Comparison of ENCODE assay signal across 19 cellular contexts in the genomic region with DNA sequence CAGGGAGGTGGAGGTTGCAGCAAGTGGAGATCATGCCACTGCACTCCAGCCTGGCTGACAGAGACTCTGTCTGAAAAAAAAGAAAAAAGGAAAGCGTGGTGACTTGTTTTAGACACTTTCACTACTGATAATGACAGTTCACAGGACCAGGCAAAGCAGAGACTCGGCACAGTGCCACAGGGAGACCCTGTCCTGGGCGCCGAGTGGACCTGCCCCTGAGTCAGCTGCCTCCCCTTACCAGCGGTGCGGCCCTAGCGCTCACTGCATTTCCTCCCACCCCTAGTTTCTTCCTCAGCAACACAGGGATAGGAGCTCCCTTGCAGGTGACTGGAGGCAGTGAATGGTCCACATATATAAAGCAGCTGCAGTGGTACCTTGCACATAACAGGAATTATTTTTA. TPM values are rescaled to one million over a fixed set of nuclear protein-coding genes. Genes with fewer than 3 reads are reported as not detected.
A peak's percentile ranks its signal among the peaks of the same experiment; 100 is the strongest.
DNase-seq lines count a peak whose midpoint lies in the region; ATAC-seq, FAIRE-seq and TF ChIP-seq lines count a peak whose summit lies in the region.
"Had no signal": no experiment of that assay in that cellular context is flagged by ENCODE, and none has a peak within 500 bp of the region (broad histone marks: within the 10 kb centered on the region; RNA-seq: fewer than 3 reads in every experiment).

No MANE protein-coding gene starts in this region.

- H3K27ac ChIP-seq in GM12878 (ENCODE audit: control insufficient read depth, insufficient read depth): peak overlapping the region; percentile 83
- H3K27ac ChIP-seq: BLaER1 treated with 17β-estradiol and CSF1 and Interleukin-3, amounts not matched to agents 10 nM and 100 nM; HL-60 had no signal

- no peak for TF ChIP-seq RAD21 in GM12878 (IDR thresholded peaks at IDR 0.05; ENCODE audit: insufficient read depth, low read depth, low read length)

- peak overlapping the region; percentile 13 for H3K27ac Mint-ChIP-seq in progenitor cell of endocrine pancreas
- H3K27ac Mint-ChIP-seq: CD8-positive, alpha-beta memory T cell; HFFc6 had no signal

- H3K36me3 Mint-ChIP-seq in progenitor cell of endocrine pancreas (ENCODE audit: insufficient read depth): no peaks in the 10 kb centered on the region
- H3K36me3 Mint-ChIP-seq: CD8-positive, alpha-beta memory T cell had no signal

- TF ChIP-seq POLR2A in GM12878 (IDR thresholded peaks at IDR 0.05; ENCODE audit: low read depth, low read length): no peak

- H3K4me3 ChIP-seq in GM12865 (ENCODE audit: low read depth, low read length): peak overlapping the region; percentile 13
- no peak overlapping the region for H3K4me3 ChIP-seq in GM12878
- H3K4me3 ChIP-seq: BLaER1 treated with 17β-estradiol and CSF1 and Interleukin-3, amounts not matched to agents 10 nM and 100 nM had no signal

- no peak for TF ChIP-seq EP300 in GM12878 (IDR thresholded peaks at IDR 0.05; ENCODE audit: borderline replicate concordance in 1 of 2, control insufficient read depth in 1 of 2, low read depth in 2 of 2, low read length in 2 of 2)

- CTCF ChIA-PET in GM12878 (lab: Yijun Ruan, JAX): interaction anchor here (0.8 to 1.2 kb wide), 2 partner anchors 24 to 56 kb away, joined by 3 read pairs; no protein-coding TSS in a partner anchor

- no peaks in the 10 kb centered on the region for H3K27me3 Mint-ChIP-seq in progenitor cell of endocrine pancreas

- H3K9me3 Mint-ChIP-seq in progenitor cell of endocrine pancreas (ENCODE audit: low read depth): no peaks in the 10 kb centered on the region
- H3K9me3 Mint-ChIP-seq: HFFc6 had no signal

- no peaks in the 10 kb centered on the region for H4K20me1 ChIP-seq in GM12878 (ENCODE audit: control insufficient read depth, insufficient read depth)
- H4K20me1 ChIP-seq: BLaER1 treated with 17β-estradiol and CSF1 and Interleukin-3, amounts not matched to agents 10 nM and 100 nM had no signal

- H3K4me1 Mint-ChIP-seq in progenitor cell of endocrine pancreas (ENCODE audit: low read depth): no peaks in the 10 kb centered on the region
- H3K4me1 Mint-ChIP-seq: CD8-positive, alpha-beta memory T cell had no signal

- no peak overlapping the region for H3K4me3 Mint-ChIP-seq in progenitor cell of endocrine pancreas (ENCODE audit: low read depth)
- H3K4me3 Mint-ChIP-seq: B cell; CD8-positive, alpha-beta memory T cell; HFFc6 had no signal

- peak overlapping the region; percentile 55; the same call in 1 of the 2 replicates for H3K4me2 ChIP-seq in GM12878 (ENCODE audit: control insufficient read depth, insufficient read depth)
- H3K4me2 ChIP-seq: BLaER1 treated with 17β-estradiol and CSF1 and Interleukin-3, amounts not matched to agents 10 nM and 100 nM had no signal

- H3K36me3 ChIP-seq in GM12878 (ENCODE audit: control insufficient read depth in 2 of 2, insufficient read depth in 2 of 2, low read length in 1 of 2): no peaks in the 10 kb centered on the region
- H3K36me3 ChIP-seq: BLaER1 treated with 17β-estradiol and CSF1 and Interleukin-3, amounts not matched to agents 10 nM and 100 nM had no signal

- TF ChIP-seq CTCF in GM12865 (IDR thresholded peaks at IDR 0.05; ENCODE audit: insufficient read depth, low read depth, low read length, missing control alignments) (no peak), GM12878 (IDR thresholded peaks at IDR 0.05 in 2 of 3, conservative IDR thresholded peaks at IDR 0.05 in 1 of 3; ENCODE audit: control insufficient read depth in 2 of 3, extremely low read depth in 1 of 3, insufficient read depth in 1 of 3, low read depth in 3 of 3, low read length in 3 of 3) (no peak), progenitor cell of endocrine pancreas (IDR thresholded peaks at IDR 0.05; ENCODE audit: unreplicated experiment) (no peak)

- peaks cover 2% of the 10 kb centered on the region; the same call in 1 of the 3 replicates for H3K9me3 ChIP-seq in GM12878 (replicated peaks; ENCODE audit: control insufficient read depth, insufficient read depth, low read length)
- H3K9me3 ChIP-seq: BLaER1 treated with 17β-estradiol and CSF1 and Interleukin-3, amounts not matched to agents 10 nM and 100 nM had no signal

- H2AFZ ChIP-seq in GM12878 (ENCODE audit: control insufficient read depth, low read depth, low read length): peak overlapping the region; percentile 33; the same call in 1 of the 2 replicates

- SMC1A ChIA-PET in GM12878 (lab: Charles Lee; ENCODE audit: uncharacterized antibody, unreplicated experiment): interaction anchor here (0.9 to 2.6 kb wide), 4 partner anchors 10 to 47 kb away, joined by 3 to 6 read pairs (median 3); no protein-coding TSS in a partner anchor

- ATAC-seq in GM12878: peak; percentile 59
- no peak for ATAC-seq in GM19397 (IDR thresholded peaks at IDR 0.05; ENCODE audit: unreplicated experiment)
- ATAC-seq: HCT116 had no signal

- no peaks in the 10 kb centered on the region for H3K79me2 ChIP-seq in GM12878 (ENCODE audit: control insufficient read depth, insufficient read depth, low read length)

- H3K4me1 ChIP-seq in GM12878 (ENCODE audit: control insufficient read depth, insufficient read depth, low read length): peaks cover 38% of the 10 kb centered on the region

- BruUV-seq in GM12878 (replicated peaks; lab: Mats Ljungman, UMichigan): no TSS peak

- H3K27me3 ChIP-seq in GM12878 (replicated peaks in 1 of 2; ENCODE audit: control insufficient read depth in 2 of 2, insufficient read depth in 2 of 2, low read length in 1 of 2): no peaks in the 10 kb centered on the region
- H3K27me3 ChIP-seq: BLaER1 treated with 17β-estradiol and CSF1 and Interleukin-3, amounts not matched to agents 10 nM and 100 nM had no signal

- RAD21 ChIA-PET in GM12878 (lab: Charles Lee; ENCODE audit: unreplicated experiment): interaction anchor here (1.2 to 1.9 kb wide), 2 partner anchors 38 to 40 kb away, joined by 3 to 6 read pairs; no protein-coding TSS in a partner anchor

- in situ Hi-C loops in GM12878 (cut with MboI): no loop called here

- FAIRE-seq in GM12878 (lab: Jason Lieb, UNC): no peak
- FAIRE-seq: G401.6 had no signal

- 28% methylated on average over 7 of the region's 7 CpGs for WGBS in GM12878 (ENCODE audit: insufficient coverage, insufficient replicate concordance, low lambda C conversion rate, missing lambda C conversion rate)

- peak; percentile 61 for DNase-seq in GM12865 (ENCODE audit: low read depth)
- no peak for DNase-seq in GM12878 (ENCODE audit: low read depth, low spot score)
- DNase-seq in progenitor cell of endocrine pancreas (ENCODE audit: low spot score, unreplicated experiment): no peak
- DNase-seq in NCI-H2227 treated with DMSO at 0.1 percent for 48 hours (lab: John Stamatoyannopoulos, UW): no peak
- no peak for DNase-seq in NCI-H526 treated with DMSO at 0.1 percent for 48 hours (lab: John Stamatoyannopoulos, UW)
- DNase-seq: CD8-positive, alpha-beta memory T cell; COR-L47; DMS 273 treated with DMSO at 0.1 percent for 48 hours; DMS53; DND-41; GOT3; H7; HFFc6 had no signal

- peak overlapping the region; percentile 27; the same call in 1 of the 2 replicates for H3K9ac ChIP-seq in GM12878 (ENCODE audit: control insufficient read depth, insufficient read depth, low read length)
- H3K9ac ChIP-seq: BLaER1 treated with 17β-estradiol and CSF1 and Interleukin-3, amounts not matched to agents 10 nM and 100 nM had no signal

- intact Hi-C loops in GM12878 (cut with micrococcal nuclease; ENCODE audit: unreplicated experiment): loop anchor here (5.0 kb wide), 1 partner anchor 36 kb away; no protein-coding TSS in a partner anchor

- POLR2A ChIA-PET in GM12878 (lab: Charles Lee): no interaction called here

TF ChIP-seq in GM12878, 131 proteins besides CTCF, POLR2A, EP300 and RAD21:
- TF ChIP-seq, protein P1, sequence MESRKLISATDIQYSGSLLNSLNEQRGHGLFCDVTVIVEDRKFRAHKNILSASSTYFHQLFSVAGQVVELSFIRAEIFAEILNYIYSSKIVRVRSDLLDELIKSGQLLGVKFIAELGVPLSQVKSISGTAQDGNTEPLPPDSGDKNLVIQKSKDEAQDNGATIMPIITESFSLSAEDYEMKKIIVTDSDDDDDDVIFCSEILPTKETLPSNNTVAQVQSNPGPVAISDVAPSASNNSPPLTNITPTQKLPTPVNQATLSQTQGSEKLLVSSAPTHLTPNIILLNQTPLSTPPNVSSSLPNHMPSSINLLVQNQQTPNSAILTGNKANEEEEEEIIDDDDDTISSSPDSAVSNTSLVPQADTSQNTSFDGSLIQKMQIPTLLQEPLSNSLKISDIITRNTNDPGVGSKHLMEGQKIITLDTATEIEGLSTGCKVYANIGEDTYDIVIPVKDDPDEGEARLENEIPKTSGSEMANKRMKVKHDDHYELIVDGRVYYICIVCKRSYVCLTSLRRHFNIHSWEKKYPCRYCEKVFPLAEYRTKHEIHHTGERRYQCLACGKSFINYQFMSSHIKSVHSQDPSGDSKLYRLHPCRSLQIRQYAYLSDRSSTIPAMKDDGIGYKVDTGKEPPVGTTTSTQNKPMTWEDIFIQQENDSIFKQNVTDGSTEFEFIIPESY (IDR thresholded peaks at IDR 0.05): peak; percentile 69; the same call in 1 of the 2 replicates
- TF ChIP-seq RB1 (IDR thresholded peaks at IDR 0.05; ENCODE audit: borderline replicate concordance) (no peak), ETV6 (conservative IDR thresholded peaks at IDR 0.05 in 1 of 2, IDR thresholded peaks at IDR 0.05 in 1 of 2; ENCODE audit: borderline replicate concordance in 1 of 2, low read depth in 1 of 2) (0 out of 4 replicates have a peak, but pooled peaks of 1 of the 2 experiments have one; percentile 23)

RNA-seq across cellular contexts. Expression of a gene that starts 38.7 kb away (rescaled TPM):
- total RNA-seq in GM12878 (2013; cell fraction: nucleolus; rRNA removed): 19.4 and 19.6 TPM in 2 replicates
- total RNA-seq in GM12878 (2014; rRNA removed) (23.6 and 27.1 TPM in 2 replicates), GM12878 (2014; rRNA removed; fragmentation: Illumina TruSeq; extraction: Trizol) (18.6 and 19.1 TPM in 2 replicates), GM12878 (2021) (17.5 and 17.8 TPM in 2 replicates), progenitor cell of endocrine pancreas (7.9 and 8.4 TPM in 2 replicates)
- 4.6 TPM for polyA plus RNA-seq in GM12878 (2011; ENCODE audit: low read depth)
- polyA plus RNA-seq in GM12878 (2011; rRNA removed) (30.0 and 30.3 TPM in 2 replicates), GM12878 (2014; fragmentation: Illumina TruSeq; extraction: Trizol) (18.4 and 23.3 TPM in 2 replicates), GM12878 (2014; fragmentation: Nextera tagmentation; extraction: Ambion mirVana) (1 to 10 TPM; 3.7 to 7.0 TPM), GM12878 (2014; rRNA removed) (20.5 and 23.3 TPM in 2 replicates), GM12878 (2016; fragmentation: Nextera tagmentation; extraction: Ambion mirVana) (10 to 100 TPM; 19.4 to 22.1 TPM)
- polyA plus RNA-seq in GM12878 (2011; cell fraction: cytosol; rRNA removed): 21.9 and 22.6 TPM in 2 replicates
- polyA plus RNA-seq in GM12878 (2011; cell fraction: nucleus; rRNA removed): 14.8 and 16.3 TPM in 2 replicates
- polyA plus RNA-seq in GM12878 (2012): 9.9 and 16.5 TPM in 2 replicates
- polyA minus RNA-seq in GM12878 (2011; rRNA and poly(A)+ RNA removed): 11.3 and 16.1 TPM in 2 replicates
- polyA minus RNA-seq in GM12878 (2011; cell fraction: cytosol; rRNA and poly(A)+ RNA removed): 7.8 and 8.6 TPM in 2 replicates
- polyA minus RNA-seq in GM12878 (2011; cell fraction: nucleus; rRNA and poly(A)+ RNA removed): 12.9 and 17.8 TPM in 2 replicates
